Comparison of ENCODE assay signal across 8 cellular contexts in genomic region chr16:28950648-28951409, GRCh38.
A peak's percentile ranks its signal among the peaks of the same experiment; 100 is the strongest.
DNase-seq lines count a peak whose midpoint lies in the region; ATAC-seq, FAIRE-seq and TF ChIP-seq lines count a peak whose summit lies in the region.

Gene NFATC2IP (plus strand): TSS chr16:28950937. CDS start chr16:28951012, 75 bp downstream.

- DNase-seq in AG09319 (ENCODE audit: extremely low read depth, low read depth) (peak; percentile 100), NCI-H446 treated with DMSO at 0.1 percent for 48 hours (lab: John Stamatoyannopoulos, UW) (peak; percentile 99), cerebellar cortex (ENCODE audit: low spot score) (peak; percentile 100)
- DNase-seq in stimulated activated CD4-positive, alpha-beta T cell treated with anti-CD3 and anti-CD28 coated beads, Interleukin-12 subunit alpha, Interleukin-12 subunit beta, amount 100 ng/mL, for 4 hours: peak; percentile 99

- FAIRE-seq in islet of Langerhans (lab: Jason Lieb, UNC): peak; percentile 36

- peak; percentile 94 for ATAC-seq in GM19035 (IDR thresholded peaks at IDR 0.05; ENCODE audit: unreplicated experiment)
- peak; percentile 93 for ATAC-seq in HG03354 (IDR thresholded peaks at IDR 0.05; ENCODE audit: poor library complexity, severe bottlenecking, unreplicated experiment)
- ATAC-seq in activated CD4-positive, CD25-positive, alpha-beta regulatory T cell treated with anti-CD3 and anti-CD28 coated beads, Interleukin-2, amount 50 U/mL, for 24 hours: peak; percentile 98

- no peak for TF ChIP-seq CTCF in AG09319 (IDR thresholded peaks at IDR 0.05; ENCODE audit: low read depth, low read length)

Comparison
In these comparisons a context has a peak if more than half of its experiments do, and no peak if none do; other contexts are left out.
1. Peak in every context shown above with its lines: DNase-seq and ATAC-seq.